24 cellular contexts compared by ENCODE assay signal in genomic region chr1:239274242-239274830, GRCh38.
DNase-seq lines count a peak whose midpoint lies in the region; ATAC-seq, FAIRE-seq and TF ChIP-seq lines count a peak whose summit lies in the region.
"Had no signal": no experiment of that assay in that cellular context is flagged by ENCODE, and none has a peak within 500 bp of the region (broad histone marks: within the 10 kb centered on the region; RNA-seq: fewer than 3 reads in every experiment).

No MANE protein-coding gene starts in this region.

- POLR2A ChIA-PET in BJ (lab: Charles Lee), result no interaction called here

- no peak overlapping the region for H3K27ac Mint-ChIP-seq in astrocyte (ENCODE audit: unreplicated experiment)

- intact Hi-C loops in left lung (cut with DNase I) (no loop called here), sciatic nerve (cut with DNase I) (no loop called here)

- no peaks in the 10 kb centered on the region for H3K36me3 ChIP-seq in BJ (ENCODE audit: control insufficient read depth, insufficient read depth, low read length)
- no peaks in the 10 kb centered on the region for H3K36me3 ChIP-seq in astrocyte (ENCODE audit: insufficient read depth, low read length)
- no peaks in the 10 kb centered on the region for H3K36me3 ChIP-seq in left lung

- H3K27ac ChIP-seq in astrocyte (ENCODE audit: low read depth, low read length) (no peak overlapping the region), left lung (no peak overlapping the region)
- H3K27ac ChIP-seq: KMS-11, SK-N-MC had no signal

- CTCF ChIA-PET in BJ (lab: Yijun Ruan, JAX), result no interaction called here

- H3K36me3 Mint-ChIP-seq in astrocyte (ENCODE audit: low read depth, unreplicated experiment), result no peaks in the 10 kb centered on the region

- no peak overlapping the region for H3K4me3 Mint-ChIP-seq in astrocyte (ENCODE audit: unreplicated experiment)

- TF ChIP-seq CTCF in BJ (IDR thresholded peaks at IDR 0.05; ENCODE audit: insufficient read depth, low read depth, low read length), result no peak
- no peak for TF ChIP-seq CTCF in astrocyte (IDR thresholded peaks at IDR 0.05; ENCODE audit: insufficient read depth, low read depth, low read length)
- no peak for TF ChIP-seq CTCF in left lung (IDR thresholded peaks at IDR 0.05)

- ATAC-seq in left lung, result no peak
- ATAC-seq in GM19351 (IDR thresholded peaks at IDR 0.05; ENCODE audit: unreplicated experiment), result no peak
- no peak for ATAC-seq in sciatic nerve
- ATAC-seq: HCT116, HepG2 had no signal

- no peaks in the 10 kb centered on the region for H3K79me2 ChIP-seq in astrocyte (ENCODE audit: insufficient read depth, low read length)

- H3K27me3 ChIP-seq in BJ (ENCODE audit: control insufficient read depth, insufficient read depth, low read length) (no peaks in the 10 kb centered on the region), astrocyte (ENCODE audit: insufficient read depth, low read length) (no peaks in the 10 kb centered on the region), left lung (no peaks in the 10 kb centered on the region)

- no peaks in the 10 kb centered on the region for H4K20me1 ChIP-seq in astrocyte (ENCODE audit: insufficient read depth, low read length)

- H2AFZ ChIP-seq in astrocyte (ENCODE audit: low read depth, low read length), result no peak overlapping the region

- no peaks in the 10 kb centered on the region for H3K4me1 Mint-ChIP-seq in astrocyte (ENCODE audit: low read depth, unreplicated experiment)

- no peaks in the 10 kb centered on the region for H3K9me3 Mint-ChIP-seq in astrocyte (ENCODE audit: unreplicated experiment)

- FAIRE-seq in astrocyte (lab: Jason Lieb, UNC), result no peak
- FAIRE-seq: GM12891, GM19239, HepG2 had no signal

- H3K27me3 Mint-ChIP-seq in astrocyte (ENCODE audit: low read depth, unreplicated experiment), result no peaks in the 10 kb centered on the region

- no peak overlapping the region for H3K4me2 ChIP-seq in astrocyte (ENCODE audit: low read length)
- H3K4me2 ChIP-seq: KMS-11 had no signal

- H3K4me1 ChIP-seq in astrocyte (ENCODE audit: insufficient read depth, low read length), result no peaks in the 10 kb centered on the region
- no peaks in the 10 kb centered on the region for H3K4me1 ChIP-seq in left lung

- no peaks in the 10 kb centered on the region for H3K9me3 ChIP-seq in astrocyte (ENCODE audit: insufficient read depth, low read depth, low read length)
- H3K9me3 ChIP-seq in left lung, result peaks cover 0 to 21% of the 10 kb centered on the region in 2 donors

- H3K4me3 ChIP-seq in BJ (ENCODE audit: low read depth, low read length) (no peak overlapping the region), astrocyte (ENCODE audit: insufficient read depth, low read depth, low read length) (no peak overlapping the region), left lung (no peak overlapping the region)
- H3K4me3 ChIP-seq: SK-N-MC had no signal

- DNase-seq in BJ (ENCODE audit: low read depth) (peak; percentile 24), ELR (ENCODE audit: low read depth) (peak; percentile 91), M059J (ENCODE audit: low read depth) (peak; percentile 44), astrocyte (ENCODE audit: low read depth) (peak; percentile 31), NCI-H1092 treated with DMSO at 0.1 percent for 48 hours (lab: John Stamatoyannopoulos, UW) (no peak), left lung (no peak), sciatic nerve (ENCODE audit: low spot score) (no peak)
- DNase-seq: C1 segment of cervical spinal cord; DMS 273 treated with DMSO at 0.1 percent for 48 hours; GOT3; MM.1S; NCI-H187 treated with DMSO at 0.1 percent for 48 hours; NCI-H526 treated with DMSO at 0.1 percent for 48 hours; NK-92 treated with Interleukin-12 subunit alpha and Interleukin-12 subunit beta, amount 100 ng/mL, for 24 hours; SHP77; T-helper 1 cell; T-helper 9 cell had no signal

- no peak overlapping the region for H3K9ac ChIP-seq in astrocyte (ENCODE audit: low read length)
- H3K9ac ChIP-seq: KMS-11 had no signal

Comparison
In these comparisons a context has a peak if more than half of its experiments do, and no peak if none do; other contexts are left out.
1. DNase-seq: peak in BJ (single experiment), ELR (single experiment), M059J (single experiment) and astrocyte (single experiment); none in NCI-H1092 treated with DMSO at 0.1 percent for 48 hours (single experiment), left lung (0 of 2) and sciatic nerve (single experiment).